Comparison of ENCODE assay signal across 16 cellular contexts in the genomic region with DNA sequence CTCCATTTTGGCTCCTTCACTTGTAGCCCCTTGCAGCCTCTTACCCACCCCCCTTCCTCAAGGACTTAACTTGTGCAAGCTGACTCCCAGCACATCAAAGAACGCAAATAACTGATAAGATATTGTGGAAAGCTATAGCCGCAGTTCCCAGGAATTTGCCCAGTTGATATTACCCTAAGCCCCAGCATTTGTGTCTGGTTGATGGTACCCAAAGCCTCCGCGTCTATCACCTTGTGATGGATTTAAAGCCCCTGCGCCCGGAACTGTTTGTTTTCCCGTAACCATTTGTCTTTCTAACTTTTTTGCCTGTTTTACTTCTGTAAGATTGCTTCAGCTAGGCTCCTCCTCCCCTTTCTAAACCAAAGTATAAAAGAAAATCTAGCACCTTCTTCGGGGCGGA. TPM values are rescaled to one million over a fixed set of nuclear protein-coding genes. Genes with fewer than 3 reads are reported as not detected.
"Had no signal": no experiment of that assay in that cellular context is flagged by ENCODE, and none has a peak within 500 bp of the region (broad histone marks: within the 10 kb centered on the region; RNA-seq: fewer than 3 reads in every experiment).

No MANE protein-coding gene starts in this region.

- H3K9me3 Mint-ChIP-seq: activated CD4-positive, alpha-beta memory T cell treated with anti-CD3 and anti-CD28 coated beads, Interleukin-2, amount 10 ng/mL, durations not matched to agents 7 days and 5 days; natural killer cell; stimulated activated memory B cell treated with anti-CD40 and anti-IgM and Interleukin-4, amounts not matched to agents 10 μg/mL and 1 μg/mL and 100 μg/mL, for 72 hours; type B pancreatic cell had no signal

- H3K27ac Mint-ChIP-seq: activated CD4-positive, alpha-beta memory T cell treated with anti-CD3 and anti-CD28 coated beads, Interleukin-2, amount 10 ng/mL, durations not matched to agents 7 days and 5 days; activated CD4-positive, alpha-beta T cell treated with anti-CD3 and anti-CD28 coated beads for 36 hours; stimulated activated memory B cell treated with anti-CD40 and anti-IgM and Interleukin-4, amounts not matched to agents 10 μg/mL and 1 μg/mL and 100 μg/mL, for 72 hours; type B pancreatic cell had no signal

- H3K27me3 Mint-ChIP-seq: activated CD4-positive, alpha-beta memory T cell treated with anti-CD3 and anti-CD28 coated beads, Interleukin-2, amount 10 ng/mL, durations not matched to agents 7 days and 5 days; activated CD4-positive, alpha-beta T cell treated with anti-CD3 and anti-CD28 coated beads for 36 hours; activated CD8-positive, alpha-beta memory T cell treated with anti-CD3 and anti-CD28 coated beads, Interleukin-2, amount 10 ng/mL, durations not matched to agents 7 days and 5 days; stimulated activated memory B cell treated with anti-CD40 and anti-IgM and Interleukin-4, amounts not matched to agents 10 μg/mL and 1 μg/mL and 100 μg/mL, for 72 hours; type B pancreatic cell had no signal

- H3K27me3 ChIP-seq: cardiac muscle cell, dorsolateral prefrontal cortex, testis had no signal

- H3K4me3 ChIP-seq: cardiac muscle cell, dorsolateral prefrontal cortex, testis had no signal

- H3K4me3 Mint-ChIP-seq: activated CD4-positive, alpha-beta memory T cell treated with anti-CD3 and anti-CD28 coated beads, Interleukin-2, amount 10 ng/mL, durations not matched to agents 7 days and 5 days; activated CD4-positive, alpha-beta T cell treated with anti-CD3 and anti-CD28 coated beads for 36 hours; activated CD8-positive, alpha-beta memory T cell treated with anti-CD3 and anti-CD28 coated beads, Interleukin-2, amount 10 ng/mL, durations not matched to agents 7 days and 5 days; natural killer cell; stimulated activated memory B cell treated with anti-CD40 and anti-IgM and Interleukin-4, amounts not matched to agents 10 μg/mL and 1 μg/mL and 100 μg/mL, for 72 hours; type B pancreatic cell had no signal

- H3K27ac ChIP-seq: cardiac muscle cell, dorsolateral prefrontal cortex had no signal

- DNase-seq: activated CD4-positive, alpha-beta memory T cell treated with anti-CD3 and anti-CD28 coated beads, Interleukin-2, amount 10 ng/mL, durations not matched to agents 7 days and 5 days; activated CD4-positive, alpha-beta T cell treated with anti-CD3 and anti-CD28 coated beads for 36 hours; activated CD8-positive, alpha-beta memory T cell treated with anti-CD3 and anti-CD28 coated beads, Interleukin-2, amount 10 ng/mL, durations not matched to agents 7 days and 5 days; activated naive CD4-positive, alpha-beta T cell; dorsolateral prefrontal cortex; foreskin melanocyte; head of caudate nucleus; natural killer cell; stimulated activated CD4-positive, alpha-beta T cell treated with anti-CD3 and anti-CD28 coated beads, Interleukin-4, amount 100 ng/mL, for 24 hours; testis had no signal

- ATAC-seq: activated CD4-positive, alpha-beta T cell treated with anti-CD3 and anti-CD28 coated beads for 36 hours; activated CD8-positive, alpha-beta memory T cell treated with anti-CD3 and anti-CD28 coated beads, Interleukin-2, amount 10 ng/mL, durations not matched to agents 7 days and 5 days; natural killer cell; sciatic nerve; stimulated activated memory B cell treated with anti-CD40 and anti-IgM and Interleukin-4, amounts not matched to agents 10 μg/mL and 1 μg/mL and 100 μg/mL, for 72 hours had no signal

- H3K9me3 ChIP-seq: testis had no signal

RNA-seq across cellular contexts. Expression of gene FNDC5, which starts 59.4 kb away (rescaled TPM):
- total RNA-seq: activated CD4-positive, alpha-beta memory T cell treated with anti-CD3 and anti-CD28 coated beads, Interleukin-2, amount 10 ng/mL, durations not matched to agents 7 days and 5 days; activated CD4-positive, alpha-beta T cell treated with anti-CD3 and anti-CD28 coated beads for 36 hours; activated CD8-positive, alpha-beta memory T cell treated with anti-CD3 and anti-CD28 coated beads, Interleukin-2, amount 10 ng/mL, durations not matched to agents 7 days and 5 days; epithelial cell of proximal tubule; T-helper 2 cell treated with Interferon-gamma antibody and Interleukin-4, amounts not matched to agents 100 ng/mL and 5 ng/mL, for 36 hours had no signal
